28 cellular contexts compared by ENCODE assay signal in genomic region chr5:149069711-149070110, GRCh38. TPM values are rescaled to one million over a fixed set of nuclear protein-coding genes. Genes with fewer than 3 reads are reported as not detected.
"Had no signal": no experiment of that assay in that cellular context is flagged by ENCODE, and none has a peak within 500 bp of the region (broad histone marks: within the 10 kb centered on the region; RNA-seq: fewer than 3 reads in every experiment).

No MANE protein-coding gene starts in this region.

- H3K36me3 Mint-ChIP-seq: activated naive CD4-positive, alpha-beta T cell treated with anti-CD3 and anti-CD28 coated beads, Interleukin-2, amount 10 ng/mL, durations not matched to agents 7 days and 5 days; activated naive CD8-positive, alpha-beta T cell treated with anti-CD3 and anti-CD28 coated beads for 36 hours had no signal

- H3K27ac Mint-ChIP-seq: activated CD8-positive, alpha-beta T cell treated with anti-CD3 and anti-CD28 coated beads for 36 hours; activated naive CD4-positive, alpha-beta T cell treated with anti-CD3 and anti-CD28 coated beads, Interleukin-2, amount 10 ng/mL, durations not matched to agents 7 days and 5 days; activated naive CD8-positive, alpha-beta T cell treated with anti-CD3 and anti-CD28 coated beads for 36 hours; activated T-cell treated with anti-CD3 and anti-CD28 coated beads, Interleukin-2, amount 50 U/mL, for 72 hours; activated T-helper 2 cell treated with anti-CD3 and anti-CD28 coated beads, Interferon-gamma antibody, Interleukin-2, Interleukin-4, amounts not matched to agents 10 μg/mL and 5 μg/mL and 100 μg/mL, durations not matched to agents 14 hours and 24 hours and 36 hours had no signal

- H3K4me3 Mint-ChIP-seq: activated CD8-positive, alpha-beta T cell treated with anti-CD3 and anti-CD28 coated beads for 36 hours; activated naive CD4-positive, alpha-beta T cell treated with anti-CD3 and anti-CD28 coated beads, Interleukin-2, amount 10 ng/mL, durations not matched to agents 7 days and 5 days; activated naive CD8-positive, alpha-beta T cell treated with anti-CD3 and anti-CD28 coated beads for 36 hours; activated T-cell treated with anti-CD3 and anti-CD28 coated beads, Interleukin-2, amount 50 U/mL, for 72 hours had no signal

- DNase-seq: activated CD4-positive, alpha-beta T cell treated with anti-CD3 and anti-CD28 coated beads for 4 hours; activated CD8-positive, alpha-beta memory T cell treated with anti-CD3 and anti-CD28 coated beads, Interleukin-2, amount 50 U/mL, for 4 hours; activated CD8-positive, alpha-beta T cell treated with anti-CD3 and anti-CD28 coated beads for 36 hours; activated gamma-delta T cell treated with Interleukin-2 at 50 U/mL for 16 hours; activated naive CD4-positive, alpha-beta T cell treated with anti-CD3 and anti-CD28 coated beads, Interleukin-2, amount 10 ng/mL, durations not matched to agents 7 days and 5 days; activated naive CD8-positive, alpha-beta T cell treated with anti-CD3 and anti-CD28 coated beads for 36 hours; activated T-cell treated with anti-CD3 and anti-CD28 coated beads, Interleukin-2, amount 50 U/mL, for 72 hours; anterior cingulate cortex; Karpas-422; NCI-H1048; NCI-H2029; NCI-H2107; NCI-H2171 treated with DMSO at 0.1 percent for 48 hours; NCI-H226; NCI-H526 treated with DMSO at 0.1 percent for 48 hours; NCI-H82; RPMI8226; SHP77; SW 1271 had no signal

- H3K9me3 Mint-ChIP-seq: activated naive CD4-positive, alpha-beta T cell treated with anti-CD3 and anti-CD28 coated beads, Interleukin-2, amount 10 ng/mL, durations not matched to agents 7 days and 5 days; activated naive CD8-positive, alpha-beta T cell treated with anti-CD3 and anti-CD28 coated beads for 36 hours; activated T-helper 2 cell treated with anti-CD3 and anti-CD28 coated beads, Interferon-gamma antibody, Interleukin-2, Interleukin-4, amounts not matched to agents 10 μg/mL and 5 μg/mL and 100 μg/mL, durations not matched to agents 14 hours and 24 hours and 36 hours had no signal

- H3K36me3 ChIP-seq: breast epithelium, SJSA1 had no signal

- ATAC-seq: activated CD4-positive, CD25-positive, alpha-beta regulatory T cell treated with anti-CD3 and anti-CD28 coated beads, Interleukin-2, amount 50 U/mL, for 24 hours; activated CD8-positive, alpha-beta T cell treated with anti-CD3 and anti-CD28 coated beads for 36 hours; activated T-cell treated with anti-CD3 and anti-CD28 coated beads, Interleukin-2, amount 50 U/mL, for 72 hours; K562; Panc1; SK-N-SH treated with all-trans-retinoic acid at 6 μM for 48 hours had no signal

- H3K4me1 Mint-ChIP-seq: activated naive CD4-positive, alpha-beta T cell treated with anti-CD3 and anti-CD28 coated beads, Interleukin-2, amount 10 ng/mL, durations not matched to agents 7 days and 5 days; activated naive CD8-positive, alpha-beta T cell treated with anti-CD3 and anti-CD28 coated beads for 36 hours had no signal

- H3K27me3 Mint-ChIP-seq: activated naive CD4-positive, alpha-beta T cell treated with anti-CD3 and anti-CD28 coated beads, Interleukin-2, amount 10 ng/mL, durations not matched to agents 7 days and 5 days had no signal

- H3K9me3 ChIP-seq: breast epithelium had no signal

- H3K27me3 ChIP-seq: breast epithelium, SJSA1 had no signal

- H3K4me3 ChIP-seq: breast epithelium, K562, SJSA1 had no signal

- H3K4me1 ChIP-seq: breast epithelium, SJSA1 had no signal

- H3K27ac ChIP-seq: breast epithelium, SJSA1 had no signal

RNA-seq across cellular contexts. Expression of gene SH3TC2, which starts 6.8 kb away (rescaled TPM):
- total RNA-seq: activated CD8-positive, alpha-beta T cell treated with anti-CD3 and anti-CD28 coated beads for 36 hours; activated naive CD8-positive, alpha-beta T cell treated with anti-CD3 and anti-CD28 coated beads for 36 hours; activated T-helper 2 cell treated with anti-CD3 and anti-CD28 coated beads, Interferon-gamma antibody, Interleukin-2, Interleukin-4, amounts not matched to agents 10 μg/mL and 5 μg/mL and 100 μg/mL, durations not matched to agents 14 hours and 24 hours and 36 hours; OCI-LY7; T-helper 1 cell treated with Interleukin-12 subunit alpha and Interleukin-12 subunit beta and Interleukin-4 antibody, amounts not matched to agents 30 ng/mL and 1 ng/mL, for 36 hours had no signal
